In the genomic region with DNA sequence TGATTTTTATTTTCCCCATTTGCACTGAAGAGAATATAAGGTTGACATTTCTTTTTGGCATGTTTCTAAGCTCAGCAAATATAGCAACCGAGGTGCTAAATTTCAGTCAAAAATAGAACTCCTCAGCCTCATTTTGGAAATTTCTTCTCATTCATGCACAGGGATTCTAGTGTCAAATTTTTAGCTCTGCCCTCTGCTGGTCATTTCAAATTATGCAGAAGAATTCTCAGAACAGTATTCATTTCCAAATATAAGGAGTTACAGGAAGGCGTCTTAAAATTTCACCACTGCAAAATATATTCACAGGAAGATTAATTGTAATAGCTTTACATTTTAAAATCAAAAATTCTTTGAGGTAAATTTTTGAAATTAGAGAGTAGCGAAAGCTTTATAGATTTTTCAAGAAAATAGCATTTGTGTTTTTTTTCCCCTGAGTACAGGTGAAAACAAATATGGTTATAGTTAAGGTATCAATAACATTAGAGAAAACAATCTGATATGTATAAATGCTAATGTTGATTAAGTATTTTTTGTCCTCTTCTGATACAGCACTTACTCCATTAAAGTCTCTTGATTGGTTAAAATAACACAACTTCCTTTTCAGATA, we compare ENCODE assay signal across 1 cellular context.
TF ChIP-seq lines count a peak whose summit lies in the region.

No MANE protein-coding gene starts in this region.

TF ChIP-seq in K562, 482 proteins besides CTCF, POLR2A, EP300 and RAD21 (continued from another document):
- TF ChIP-seq, protein P1, sequence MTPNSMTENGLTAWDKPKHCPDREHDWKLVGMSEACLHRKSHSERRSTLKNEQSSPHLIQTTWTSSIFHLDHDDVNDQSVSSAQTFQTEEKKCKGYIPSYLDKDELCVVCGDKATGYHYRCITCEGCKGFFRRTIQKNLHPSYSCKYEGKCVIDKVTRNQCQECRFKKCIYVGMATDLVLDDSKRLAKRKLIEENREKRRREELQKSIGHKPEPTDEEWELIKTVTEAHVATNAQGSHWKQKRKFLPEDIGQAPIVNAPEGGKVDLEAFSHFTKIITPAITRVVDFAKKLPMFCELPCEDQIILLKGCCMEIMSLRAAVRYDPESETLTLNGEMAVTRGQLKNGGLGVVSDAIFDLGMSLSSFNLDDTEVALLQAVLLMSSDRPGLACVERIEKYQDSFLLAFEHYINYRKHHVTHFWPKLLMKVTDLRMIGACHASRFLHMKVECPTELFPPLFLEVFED (CRISPR knock-in tag; conservative IDR thresholded peaks at IDR 0.05) = no peak
- TF ChIP-seq, protein P2, sequence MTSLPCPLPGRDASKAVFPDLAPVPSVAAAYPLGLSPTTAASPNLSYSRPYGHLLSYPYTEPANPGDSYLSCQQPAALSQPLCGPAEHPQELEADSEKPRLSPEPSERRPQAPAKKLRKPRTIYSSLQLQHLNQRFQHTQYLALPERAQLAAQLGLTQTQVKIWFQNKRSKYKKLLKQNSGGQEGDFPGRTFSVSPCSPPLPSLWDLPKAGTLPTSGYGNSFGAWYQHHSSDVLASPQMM (CRISPR knock-in tag; IDR thresholded peaks at IDR 0.05) = no peak
- TF ChIP-seq, protein P3, sequence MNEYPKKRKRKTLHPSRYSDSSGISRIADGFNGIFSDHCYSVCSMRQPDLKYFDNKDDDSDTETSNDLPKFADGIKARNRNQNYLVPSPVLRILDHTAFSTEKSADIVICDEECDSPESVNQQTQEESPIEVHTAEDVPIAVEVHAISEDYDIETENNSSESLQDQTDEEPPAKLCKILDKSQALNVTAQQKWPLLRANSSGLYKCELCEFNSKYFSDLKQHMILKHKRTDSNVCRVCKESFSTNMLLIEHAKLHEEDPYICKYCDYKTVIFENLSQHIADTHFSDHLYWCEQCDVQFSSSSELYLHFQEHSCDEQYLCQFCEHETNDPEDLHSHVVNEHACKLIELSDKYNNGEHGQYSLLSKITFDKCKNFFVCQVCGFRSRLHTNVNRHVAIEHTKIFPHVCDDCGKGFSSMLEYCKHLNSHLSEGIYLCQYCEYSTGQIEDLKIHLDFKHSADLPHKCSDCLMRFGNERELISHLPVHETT (CRISPR knock-in tag; conservative IDR thresholded peaks at IDR 0.05 in 1 of 2, IDR thresholded peaks at IDR 0.05 in 1 of 2) = no peak
- TF ChIP-seq, protein P4, sequence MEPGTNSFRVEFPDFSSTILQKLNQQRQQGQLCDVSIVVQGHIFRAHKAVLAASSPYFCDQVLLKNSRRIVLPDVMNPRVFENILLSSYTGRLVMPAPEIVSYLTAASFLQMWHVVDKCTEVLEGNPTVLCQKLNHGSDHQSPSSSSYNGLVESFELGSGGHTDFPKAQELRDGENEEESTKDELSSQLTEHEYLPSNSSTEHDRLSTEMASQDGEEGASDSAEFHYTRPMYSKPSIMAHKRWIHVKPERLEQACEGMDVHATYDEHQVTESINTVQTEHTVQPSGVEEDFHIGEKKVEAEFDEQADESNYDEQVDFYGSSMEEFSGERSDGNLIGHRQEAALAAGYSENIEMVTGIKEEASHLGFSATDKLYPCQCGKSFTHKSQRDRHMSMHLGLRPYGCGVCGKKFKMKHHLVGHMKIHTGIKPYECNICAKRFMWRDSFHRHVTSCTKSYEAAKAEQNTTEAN (CRISPR knock-in tag; IDR thresholded peaks at IDR 0.05) = no peak
- TF ChIP-seq, protein P5, sequence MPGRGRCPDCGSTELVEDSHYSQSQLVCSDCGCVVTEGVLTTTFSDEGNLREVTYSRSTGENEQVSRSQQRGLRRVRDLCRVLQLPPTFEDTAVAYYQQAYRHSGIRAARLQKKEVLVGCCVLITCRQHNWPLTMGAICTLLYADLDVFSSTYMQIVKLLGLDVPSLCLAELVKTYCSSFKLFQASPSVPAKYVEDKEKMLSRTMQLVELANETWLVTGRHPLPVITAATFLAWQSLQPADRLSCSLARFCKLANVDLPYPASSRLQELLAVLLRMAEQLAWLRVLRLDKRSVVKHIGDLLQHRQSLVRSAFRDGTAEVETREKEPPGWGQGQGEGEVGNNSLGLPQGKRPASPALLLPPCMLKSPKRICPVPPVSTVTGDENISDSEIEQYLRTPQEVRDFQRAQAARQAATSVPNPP (IDR thresholded peaks at IDR 0.05; ENCODE audit: borderline replicate concordance, insufficient read depth, insufficient read length) = no peak
- TF ChIP-seq, protein P6, sequence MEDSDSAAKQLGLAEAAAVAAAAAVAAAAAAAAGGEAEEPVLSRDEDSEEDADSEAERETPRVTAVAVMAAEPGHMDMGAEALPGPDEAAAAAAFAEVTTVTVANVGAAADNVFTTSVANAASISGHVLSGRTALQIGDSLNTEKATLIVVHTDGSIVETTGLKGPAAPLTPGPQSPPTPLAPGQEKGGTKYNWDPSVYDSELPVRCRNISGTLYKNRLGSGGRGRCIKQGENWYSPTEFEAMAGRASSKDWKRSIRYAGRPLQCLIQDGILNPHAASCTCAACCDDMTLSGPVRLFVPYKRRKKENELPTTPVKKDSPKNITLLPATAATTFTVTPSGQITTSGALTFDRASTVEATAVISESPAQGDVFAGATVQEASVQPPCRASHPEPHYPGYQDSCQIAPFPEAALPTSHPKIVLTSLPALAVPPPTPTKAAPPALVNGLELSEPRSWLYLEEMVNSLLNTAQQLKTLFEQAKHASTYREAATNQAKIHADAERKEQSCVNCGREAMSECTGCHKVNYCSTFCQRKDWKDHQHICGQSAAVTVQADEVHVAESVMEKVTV (CRISPR knock-in tag; IDR thresholded peaks at IDR 0.05) = no peak
- TF ChIP-seq, protein P7, sequence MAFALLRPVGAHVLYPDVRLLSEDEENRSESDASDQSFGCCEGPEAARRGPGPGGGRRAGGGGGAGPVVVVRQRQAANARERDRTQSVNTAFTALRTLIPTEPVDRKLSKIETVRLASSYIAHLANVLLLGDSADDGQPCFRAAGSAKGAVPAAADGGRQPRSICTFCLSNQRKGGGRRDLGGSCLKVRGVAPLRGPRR (CRISPR knock-in tag; IDR thresholded peaks at IDR 0.05) = no peak
- no peak for TF ChIP-seq MIER1 (IDR thresholded peaks at IDR 0.05; ENCODE audit: low read depth)
- no peak for TF ChIP-seq SRSF9 (IDR thresholded peaks at IDR 0.05; ENCODE audit: borderline replicate concordance, low read depth, low read length)
- TF ChIP-seq ILK (tag; IDR thresholded peaks at IDR 0.05; ENCODE audit: borderline replicate concordance, low read depth) = no peak
